1 cellular context compared by ENCODE assay signal in the genomic region with DNA sequence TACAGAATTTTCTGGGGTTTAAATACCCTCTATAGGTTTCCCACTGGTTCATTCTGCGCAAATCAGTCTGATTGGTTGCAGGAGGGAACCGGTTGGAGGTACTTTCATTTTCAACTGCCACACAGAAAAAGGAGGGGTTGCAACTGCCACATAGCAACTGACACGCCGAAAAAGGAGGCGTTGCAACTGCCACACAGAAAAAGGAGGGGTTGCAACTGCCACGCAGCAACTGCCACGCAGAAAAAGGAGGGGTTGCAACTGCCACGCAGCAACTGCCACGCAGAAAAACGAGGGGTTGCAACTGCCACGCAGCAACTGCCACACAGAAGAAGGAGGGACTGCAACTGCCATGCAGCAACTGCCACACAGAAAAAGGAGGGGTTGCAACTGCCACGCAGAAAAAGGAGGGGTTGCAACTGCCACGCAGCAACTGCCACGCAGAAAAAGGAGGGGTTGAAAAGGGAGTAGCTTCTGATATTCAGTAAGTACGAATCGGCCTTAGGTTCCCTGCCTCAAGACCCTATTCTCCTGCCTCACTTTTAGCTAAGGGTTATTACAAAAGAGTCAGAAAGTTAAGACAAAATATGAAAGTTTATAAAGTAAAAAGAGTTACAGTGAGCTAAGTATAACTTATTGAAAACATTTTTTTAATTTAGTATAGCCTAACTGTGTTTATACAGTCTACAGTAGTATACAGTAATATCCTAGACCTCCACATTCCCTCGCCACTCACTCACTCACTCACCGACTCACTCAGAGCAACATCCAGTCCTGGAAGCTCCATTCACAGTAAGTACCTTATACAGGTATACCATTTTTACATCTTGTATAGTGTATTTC.
A peak's percentile ranks its signal among the peaks of the same experiment; 100 is the strongest.
TF ChIP-seq lines count a peak whose summit lies in the region.

No MANE protein-coding gene starts in this region.

TF ChIP-seq in HepG2, 621 proteins besides CTCF, POLR2A, EP300 and RAD21 (continued from another document and continues in another):
- TF ChIP-seq, protein P1, sequence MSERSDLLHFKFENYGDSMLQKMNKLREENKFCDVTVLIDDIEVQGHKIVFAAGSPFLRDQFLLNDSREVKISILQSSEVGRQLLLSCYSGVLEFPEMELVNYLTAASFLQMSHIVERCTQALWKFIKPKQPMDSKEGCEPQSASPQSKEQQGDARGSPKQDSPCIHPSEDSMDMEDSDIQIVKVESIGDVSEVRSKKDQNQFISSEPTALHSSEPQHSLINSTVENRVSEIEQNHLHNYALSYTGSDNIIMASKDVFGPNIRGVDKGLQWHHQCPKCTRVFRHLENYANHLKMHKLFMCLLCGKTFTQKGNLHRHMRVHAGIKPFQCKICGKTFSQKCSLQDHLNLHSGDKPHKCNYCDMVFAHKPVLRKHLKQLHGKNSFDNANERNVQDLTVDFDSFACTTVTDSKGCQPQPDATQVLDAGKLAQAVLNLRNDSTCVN (CRISPR knock-in tag; IDR thresholded peaks at IDR 0.05; ENCODE audit: borderline replicate concordance), result no peak
- TF ChIP-seq ZNF296 (CRISPR knock-in tag; conservative IDR thresholded peaks at IDR 0.05) (no peak), ZNF431 (CRISPR knock-in tag; IDR thresholded peaks at IDR 0.05; ENCODE audit: borderline replicate concordance, low read depth) (no peak), BHLHE40 (IDR thresholded peaks at IDR 0.05; ENCODE audit: low read length) (no peak), NFKBIZ (CRISPR knock-in tag; IDR thresholded peaks at IDR 0.05) (no peak), ATF7 (IDR thresholded peaks at IDR 0.05) (no peak), ATF7 (CRISPR knock-in tag; IDR thresholded peaks at IDR 0.05) (no peak), SAP130 (CRISPR knock-in tag; IDR thresholded peaks at IDR 0.05; ENCODE audit: low read depth) (peak; percentile 21; the same call in 1 of the 2 replicates), NAIF1 (CRISPR knock-in tag; IDR thresholded peaks at IDR 0.05; ENCODE audit: borderline replicate concordance) (no peak), HDAC2 (CRISPR knock-in tag; IDR thresholded peaks at IDR 0.05) (no peak), MTF1 (CRISPR knock-in tag; IDR thresholded peaks at IDR 0.05) (no peak), NFYB (CRISPR knock-in tag; IDR thresholded peaks at IDR 0.05) (peak; percentile 78), ZNF709 (CRISPR knock-in tag; IDR thresholded peaks at IDR 0.05) (no peak), ZFP36 (IDR thresholded peaks at IDR 0.05; ENCODE audit: borderline replicate concordance, low read depth, low read length, partially characterized antibody) (no peak), ZNF749 (CRISPR knock-in tag; IDR thresholded peaks at IDR 0.05; ENCODE audit: borderline replicate concordance) (no peak), FOXM1 (CRISPR knock-in tag; IDR thresholded peaks at IDR 0.05) (no peak), TSC22D2 (CRISPR knock-in tag; IDR thresholded peaks at IDR 0.05; ENCODE audit: borderline replicate concordance) (no peak), CBFB (CRISPR knock-in tag; IDR thresholded peaks at IDR 0.05) (no peak), MYNN (CRISPR knock-in tag; IDR thresholded peaks at IDR 0.05; ENCODE audit: low read depth) (no peak), ZNF75D (CRISPR knock-in tag; IDR thresholded peaks at IDR 0.05; ENCODE audit: borderline replicate concordance) (no peak), MED13 (CRISPR knock-in tag; IDR thresholded peaks at IDR 0.05) (no peak)
- TF ChIP-seq, protein P2, sequence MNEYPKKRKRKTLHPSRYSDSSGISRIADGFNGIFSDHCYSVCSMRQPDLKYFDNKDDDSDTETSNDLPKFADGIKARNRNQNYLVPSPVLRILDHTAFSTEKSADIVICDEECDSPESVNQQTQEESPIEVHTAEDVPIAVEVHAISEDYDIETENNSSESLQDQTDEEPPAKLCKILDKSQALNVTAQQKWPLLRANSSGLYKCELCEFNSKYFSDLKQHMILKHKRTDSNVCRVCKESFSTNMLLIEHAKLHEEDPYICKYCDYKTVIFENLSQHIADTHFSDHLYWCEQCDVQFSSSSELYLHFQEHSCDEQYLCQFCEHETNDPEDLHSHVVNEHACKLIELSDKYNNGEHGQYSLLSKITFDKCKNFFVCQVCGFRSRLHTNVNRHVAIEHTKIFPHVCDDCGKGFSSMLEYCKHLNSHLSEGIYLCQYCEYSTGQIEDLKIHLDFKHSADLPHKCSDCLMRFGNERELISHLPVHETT (CRISPR knock-in tag; conservative IDR thresholded peaks at IDR 0.05), result no peak
- TF ChIP-seq, protein P3, sequence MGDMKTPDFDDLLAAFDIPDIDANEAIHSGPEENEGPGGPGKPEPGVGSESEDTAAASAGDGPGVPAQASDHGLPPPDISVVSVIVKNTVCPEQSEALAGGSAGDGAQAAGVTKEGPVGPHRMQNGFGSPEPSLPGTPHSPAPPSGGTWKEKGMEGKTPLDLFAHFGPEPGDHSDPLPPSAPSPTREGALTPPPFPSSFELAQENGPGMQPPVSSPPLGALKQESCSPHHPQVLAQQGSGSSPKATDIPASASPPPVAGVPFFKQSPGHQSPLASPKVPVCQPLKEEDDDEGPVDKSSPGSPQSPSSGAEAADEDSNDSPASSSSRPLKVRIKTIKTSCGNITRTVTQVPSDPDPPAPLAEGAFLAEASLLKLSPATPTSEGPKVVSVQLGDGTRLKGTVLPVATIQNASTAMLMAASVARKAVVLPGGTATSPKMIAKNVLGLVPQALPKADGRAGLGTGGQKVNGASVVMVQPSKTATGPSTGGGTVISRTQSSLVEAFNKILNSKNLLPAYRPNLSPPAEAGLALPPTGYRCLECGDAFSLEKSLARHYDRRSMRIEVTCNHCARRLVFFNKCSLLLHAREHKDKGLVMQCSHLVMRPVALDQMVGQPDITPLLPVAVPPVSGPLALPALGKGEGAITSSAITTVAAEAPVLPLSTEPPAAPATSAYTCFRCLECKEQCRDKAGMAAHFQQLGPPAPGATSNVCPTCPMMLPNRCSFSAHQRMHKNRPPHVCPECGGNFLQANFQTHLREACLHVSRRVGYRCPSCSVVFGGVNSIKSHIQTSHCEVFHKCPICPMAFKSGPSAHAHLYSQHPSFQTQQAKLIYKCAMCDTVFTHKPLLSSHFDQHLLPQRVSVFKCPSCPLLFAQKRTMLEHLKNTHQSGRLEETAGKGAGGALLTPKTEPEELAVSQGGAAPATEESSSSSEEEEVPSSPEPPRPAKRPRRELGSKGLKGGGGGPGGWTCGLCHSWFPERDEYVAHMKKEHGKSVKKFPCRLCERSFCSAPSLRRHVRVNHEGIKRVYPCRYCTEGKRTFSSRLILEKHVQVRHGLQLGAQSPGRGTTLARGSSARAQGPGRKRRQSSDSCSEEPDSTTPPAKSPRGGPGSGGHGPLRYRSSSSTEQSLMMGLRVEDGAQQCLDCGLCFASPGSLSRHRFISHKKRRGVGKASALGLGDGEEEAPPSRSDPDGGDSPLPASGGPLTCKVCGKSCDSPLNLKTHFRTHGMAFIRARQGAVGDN (CRISPR knock-in tag; IDR thresholded peaks at IDR 0.05), result no peak
- TF ChIP-seq, protein P4, sequence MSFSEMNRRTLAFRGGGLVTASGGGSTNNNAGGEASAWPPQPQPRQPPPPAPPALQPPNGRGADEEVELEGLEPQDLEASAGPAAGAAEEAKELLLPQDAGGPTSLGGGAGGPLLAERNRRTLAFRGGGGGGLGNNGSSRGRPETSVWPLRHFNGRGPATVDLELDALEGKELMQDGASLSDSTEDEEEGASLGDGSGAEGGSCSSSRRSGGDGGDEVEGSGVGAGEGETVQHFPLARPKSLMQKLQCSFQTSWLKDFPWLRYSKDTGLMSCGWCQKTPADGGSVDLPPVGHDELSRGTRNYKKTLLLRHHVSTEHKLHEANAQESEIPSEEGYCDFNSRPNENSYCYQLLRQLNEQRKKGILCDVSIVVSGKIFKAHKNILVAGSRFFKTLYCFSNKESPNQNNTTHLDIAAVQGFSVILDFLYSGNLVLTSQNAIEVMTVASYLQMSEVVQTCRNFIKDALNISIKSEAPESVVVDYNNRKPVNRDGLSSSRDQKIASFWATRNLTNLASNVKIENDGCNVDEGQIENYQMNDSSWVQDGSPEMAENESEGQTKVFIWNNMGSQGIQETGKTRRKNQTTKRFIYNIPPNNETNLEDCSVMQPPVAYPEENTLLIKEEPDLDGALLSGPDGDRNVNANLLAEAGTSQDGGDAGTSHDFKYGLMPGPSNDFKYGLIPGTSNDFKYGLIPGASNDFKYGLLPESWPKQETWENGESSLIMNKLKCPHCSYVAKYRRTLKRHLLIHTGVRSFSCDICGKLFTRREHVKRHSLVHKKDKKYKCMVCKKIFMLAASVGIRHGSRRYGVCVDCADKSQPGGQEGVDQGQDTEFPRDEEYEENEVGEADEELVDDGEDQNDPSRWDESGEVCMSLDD (CRISPR knock-in tag; IDR thresholded peaks at IDR 0.05; ENCODE audit: borderline replicate concordance), result no peak
- TF ChIP-seq, protein P5, sequence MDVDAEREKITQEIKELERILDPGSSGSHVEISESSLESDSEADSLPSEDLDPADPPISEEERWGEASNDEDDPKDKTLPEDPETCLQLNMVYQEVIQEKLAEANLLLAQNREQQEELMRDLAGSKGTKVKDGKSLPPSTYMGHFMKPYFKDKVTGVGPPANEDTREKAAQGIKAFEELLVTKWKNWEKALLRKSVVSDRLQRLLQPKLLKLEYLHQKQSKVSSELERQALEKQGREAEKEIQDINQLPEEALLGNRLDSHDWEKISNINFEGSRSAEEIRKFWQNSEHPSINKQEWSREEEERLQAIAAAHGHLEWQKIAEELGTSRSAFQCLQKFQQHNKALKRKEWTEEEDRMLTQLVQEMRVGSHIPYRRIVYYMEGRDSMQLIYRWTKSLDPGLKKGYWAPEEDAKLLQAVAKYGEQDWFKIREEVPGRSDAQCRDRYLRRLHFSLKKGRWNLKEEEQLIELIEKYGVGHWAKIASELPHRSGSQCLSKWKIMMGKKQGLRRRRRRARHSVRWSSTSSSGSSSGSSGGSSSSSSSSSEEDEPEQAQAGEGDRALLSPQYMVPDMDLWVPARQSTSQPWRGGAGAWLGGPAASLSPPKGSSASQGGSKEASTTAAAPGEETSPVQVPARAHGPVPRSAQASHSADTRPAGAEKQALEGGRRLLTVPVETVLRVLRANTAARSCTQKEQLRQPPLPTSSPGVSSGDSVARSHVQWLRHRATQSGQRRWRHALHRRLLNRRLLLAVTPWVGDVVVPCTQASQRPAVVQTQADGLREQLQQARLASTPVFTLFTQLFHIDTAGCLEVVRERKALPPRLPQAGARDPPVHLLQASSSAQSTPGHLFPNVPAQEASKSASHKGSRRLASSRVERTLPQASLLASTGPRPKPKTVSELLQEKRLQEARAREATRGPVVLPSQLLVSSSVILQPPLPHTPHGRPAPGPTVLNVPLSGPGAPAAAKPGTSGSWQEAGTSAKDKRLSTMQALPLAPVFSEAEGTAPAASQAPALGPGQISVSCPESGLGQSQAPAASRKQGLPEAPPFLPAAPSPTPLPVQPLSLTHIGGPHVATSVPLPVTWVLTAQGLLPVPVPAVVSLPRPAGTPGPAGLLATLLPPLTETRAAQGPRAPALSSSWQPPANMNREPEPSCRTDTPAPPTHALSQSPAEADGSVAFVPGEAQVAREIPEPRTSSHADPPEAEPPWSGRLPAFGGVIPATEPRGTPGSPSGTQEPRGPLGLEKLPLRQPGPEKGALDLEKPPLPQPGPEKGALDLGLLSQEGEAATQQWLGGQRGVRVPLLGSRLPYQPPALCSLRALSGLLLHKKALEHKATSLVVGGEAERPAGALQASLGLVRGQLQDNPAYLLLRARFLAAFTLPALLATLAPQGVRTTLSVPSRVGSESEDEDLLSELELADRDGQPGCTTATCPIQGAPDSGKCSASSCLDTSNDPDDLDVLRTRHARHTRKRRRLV (CRISPR knock-in tag; IDR thresholded peaks at IDR 0.05), result peak; percentile 98; the same call in 1 of the 2 replicates
- TF ChIP-seq, protein P6, sequence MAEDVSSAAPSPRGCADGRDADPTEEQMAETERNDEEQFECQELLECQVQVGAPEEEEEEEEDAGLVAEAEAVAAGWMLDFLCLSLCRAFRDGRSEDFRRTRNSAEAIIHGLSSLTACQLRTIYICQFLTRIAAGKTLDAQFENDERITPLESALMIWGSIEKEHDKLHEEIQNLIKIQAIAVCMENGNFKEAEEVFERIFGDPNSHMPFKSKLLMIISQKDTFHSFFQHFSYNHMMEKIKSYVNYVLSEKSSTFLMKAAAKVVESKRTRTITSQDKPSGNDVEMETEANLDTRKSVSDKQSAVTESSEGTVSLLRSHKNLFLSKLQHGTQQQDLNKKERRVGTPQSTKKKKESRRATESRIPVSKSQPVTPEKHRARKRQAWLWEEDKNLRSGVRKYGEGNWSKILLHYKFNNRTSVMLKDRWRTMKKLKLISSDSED (CRISPR knock-in tag; IDR thresholded peaks at IDR 0.05), result no peak
- TF ChIP-seq, protein P7, sequence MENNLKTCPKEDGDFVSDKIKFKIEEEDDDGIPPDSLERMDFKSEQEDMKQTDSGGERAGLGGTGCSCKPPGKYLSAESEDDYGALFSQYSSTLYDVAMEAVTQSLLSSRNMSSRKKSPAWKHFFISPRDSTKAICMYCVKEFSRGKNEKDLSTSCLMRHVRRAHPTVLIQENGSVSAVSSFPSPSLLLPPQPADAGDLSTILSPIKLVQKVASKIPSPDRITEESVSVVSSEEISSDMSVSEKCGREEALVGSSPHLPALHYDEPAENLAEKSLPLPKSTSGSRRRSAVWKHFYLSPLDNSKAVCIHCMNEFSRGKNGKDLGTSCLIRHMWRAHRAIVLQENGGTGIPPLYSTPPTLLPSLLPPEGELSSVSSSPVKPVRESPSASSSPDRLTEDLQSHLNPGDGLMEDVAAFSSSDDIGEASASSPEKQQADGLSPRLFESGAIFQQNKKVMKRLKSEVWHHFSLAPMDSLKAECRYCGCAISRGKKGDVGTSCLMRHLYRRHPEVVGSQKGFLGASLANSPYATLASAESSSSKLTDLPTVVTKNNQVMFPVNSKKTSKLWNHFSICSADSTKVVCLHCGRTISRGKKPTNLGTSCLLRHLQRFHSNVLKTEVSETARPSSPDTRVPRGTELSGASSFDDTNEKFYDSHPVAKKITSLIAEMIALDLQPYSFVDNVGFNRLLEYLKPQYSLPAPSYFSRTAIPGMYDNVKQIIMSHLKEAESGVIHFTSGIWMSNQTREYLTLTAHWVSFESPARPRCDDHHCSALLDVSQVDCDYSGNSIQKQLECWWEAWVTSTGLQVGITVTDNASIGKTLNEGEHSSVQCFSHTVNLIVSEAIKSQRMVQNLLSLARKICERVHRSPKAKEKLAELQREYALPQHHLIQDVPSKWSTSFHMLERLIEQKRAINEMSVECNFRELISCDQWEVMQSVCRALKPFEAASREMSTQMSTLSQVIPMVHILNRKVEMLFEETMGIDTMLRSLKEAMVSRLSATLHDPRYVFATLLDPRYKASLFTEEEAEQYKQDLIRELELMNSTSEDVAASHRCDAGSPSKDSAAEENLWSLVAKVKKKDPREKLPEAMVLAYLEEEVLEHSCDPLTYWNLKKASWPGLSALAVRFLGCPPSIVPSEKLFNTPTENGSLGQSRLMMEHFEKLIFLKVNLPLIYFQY (CRISPR knock-in tag; IDR thresholded peaks at IDR 0.05; ENCODE audit: borderline replicate concordance), result no peak
- TF ChIP-seq, protein P8, sequence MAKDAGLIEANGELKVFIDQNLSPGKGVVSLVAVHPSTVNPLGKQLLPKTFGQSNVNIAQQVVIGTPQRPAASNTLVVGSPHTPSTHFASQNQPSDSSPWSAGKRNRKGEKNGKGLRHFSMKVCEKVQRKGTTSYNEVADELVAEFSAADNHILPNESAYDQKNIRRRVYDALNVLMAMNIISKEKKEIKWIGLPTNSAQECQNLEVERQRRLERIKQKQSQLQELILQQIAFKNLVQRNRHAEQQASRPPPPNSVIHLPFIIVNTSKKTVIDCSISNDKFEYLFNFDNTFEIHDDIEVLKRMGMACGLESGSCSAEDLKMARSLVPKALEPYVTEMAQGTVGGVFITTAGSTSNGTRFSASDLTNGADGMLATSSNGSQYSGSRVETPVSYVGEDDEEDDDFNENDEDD (CRISPR knock-in tag; IDR thresholded peaks at IDR 0.05; ENCODE audit: borderline replicate concordance), result no peak
